In genomic region chr7:106056513-106057203, GRCh38 we compare ENCODE assay signal across 9 cellular contexts. TPM values are rescaled to one million over a fixed set of nuclear protein-coding genes. Genes with fewer than 3 reads are reported as not detected.
DNase-seq lines count a peak whose midpoint lies in the region; ATAC-seq, FAIRE-seq and TF ChIP-seq lines count a peak whose summit lies in the region.
"Had no signal": no experiment of that assay in that cellular context is flagged by ENCODE, and none has a peak within 500 bp of the region (broad histone marks: within the 10 kb centered on the region; RNA-seq: fewer than 3 reads in every experiment).

No MANE protein-coding gene starts in this region.

- no peaks in the 10 kb centered on the region for H3K9me3 Mint-ChIP-seq in activated T-helper 17 cell treated with anti-CD3 and anti-CD28 coated beads, Interleukin-2, amount 50 U/mL, for 72 hours

- H2AFZ ChIP-seq in Karpas-422 (ENCODE audit: low read length) (no peak overlapping the region), osteoblast (ENCODE audit: low read length) (peak overlapping the region; percentile 43)

- no peak overlapping the region for H3K4me3 Mint-ChIP-seq in activated T-helper 17 cell treated with anti-CD3 and anti-CD28 coated beads, Interleukin-2, amount 50 U/mL, for 72 hours

- H3K27ac ChIP-seq in Karpas-422 (ENCODE audit: low read length) (peak overlapping the region; percentile 99), osteoblast (ENCODE audit: low read depth, low read length) (no peak overlapping the region), tibial nerve (no peak overlapping the region)

- H4K20me1 ChIP-seq in Karpas-422 (ENCODE audit: insufficient read depth, low read depth, low read length) (no peaks in the 10 kb centered on the region), osteoblast (ENCODE audit: insufficient read depth, low read length) (no peaks in the 10 kb centered on the region)

- H3K4me1 ChIP-seq in Karpas-422 (ENCODE audit: low read length) = peaks cover 93% of the 10 kb centered on the region
- peaks cover 3% of the 10 kb centered on the region for H3K4me1 ChIP-seq in osteoblast (ENCODE audit: insufficient read depth, low read length)
- H3K4me1 ChIP-seq in tibial nerve = peaks cover 0 to 25% (median 18%) of the 10 kb centered on the region in 4 donors

- H3K9me3 ChIP-seq in Karpas-422 (ENCODE audit: low read length) (no peaks in the 10 kb centered on the region), osteoblast (ENCODE audit: low read depth, low read length) (no peaks in the 10 kb centered on the region), tibial nerve (no peaks in the 10 kb centered on the region)

- peak in 1 of 2 donors; percentile 16 for TF ChIP-seq EP300 in tibial nerve (IDR thresholded peaks at IDR 0.05)

- ATAC-seq in GM21576 (IDR thresholded peaks at IDR 0.05; ENCODE audit: unreplicated experiment) = peak; percentile 37
- peak; percentile 97 for ATAC-seq in activated T-helper 17 cell treated with anti-CD3 and anti-CD28 coated beads, Interleukin-2, amount 50 U/mL, for 72 hours (replicated peaks)

- H3K27ac Mint-ChIP-seq in activated T-helper 17 cell treated with anti-CD3 and anti-CD28 coated beads, Interleukin-2, amount 50 U/mL, for 72 hours = no peak overlapping the region

- DNase-seq in DMS153 treated with DMSO at 0.1 percent for 48 hours (lab: John Stamatoyannopoulos, UW; ENCODE audit: unreplicated experiment) (peak; percentile 37), Karpas-422 (peak; percentile 94), RCC 7860 (ENCODE audit: low spot score) (peak; percentile 30), fibroblast of the conjunctiva (ENCODE audit: low read depth) (peak; percentile 64), osteoblast (ENCODE audit: insufficient read length, low spot score, missing footprints) (peak; percentile 97), tibial nerve (ENCODE audit: low spot score in 2 of 2) (peak in 1 of 2 donors; percentile 64)

- H3K27me3 ChIP-seq in Karpas-422 (ENCODE audit: low read length) = no peaks in the 10 kb centered on the region
- H3K27me3 ChIP-seq in osteoblast (ENCODE audit: insufficient read depth, low read length) = peaks cover 11% of the 10 kb centered on the region
- H3K27me3 ChIP-seq in tibial nerve = no peaks in the 10 kb centered on the region

- H3K27me3 Mint-ChIP-seq in activated T-helper 17 cell treated with anti-CD3 and anti-CD28 coated beads, Interleukin-2, amount 50 U/mL, for 72 hours = no peaks in the 10 kb centered on the region

- H3K9me2 ChIP-seq in Karpas-422 (replicated peaks; ENCODE audit: insufficient read depth, low read length) = no peaks in the 10 kb centered on the region

- no peak for FAIRE-seq in RCC 7860 (lab: Jason Lieb, UNC)
- FAIRE-seq: colon had no signal

- H3K79me2 ChIP-seq in Karpas-422 (ENCODE audit: low read length) = no peaks in the 10 kb centered on the region
- H3K79me2 ChIP-seq in osteoblast (ENCODE audit: insufficient read depth, low read length) = no peaks in the 10 kb centered on the region

- H3K4me2 ChIP-seq in Karpas-422 (ENCODE audit: low read depth, low read length, poor library complexity, severe bottlenecking) (peak overlapping the region; percentile 82), osteoblast (ENCODE audit: insufficient read depth, low read length) (peak overlapping the region; percentile 60)

- TF ChIP-seq CTCF in osteoblast (IDR thresholded peaks at IDR 0.05; ENCODE audit: extremely low read depth, low read depth, low read length) = peak; percentile 88
- TF ChIP-seq CTCF in tibial nerve (IDR thresholded peaks at IDR 0.05) = peak; percentile 81 to 92 (median 88)

- no peaks in the 10 kb centered on the region for H3K36me3 Mint-ChIP-seq in activated T-helper 17 cell treated with anti-CD3 and anti-CD28 coated beads, Interleukin-2, amount 50 U/mL, for 72 hours (ENCODE audit: low read depth)

- peak overlapping the region; percentile 54 for H3K4me3 ChIP-seq in Karpas-422 (ENCODE audit: low read length)
- no peak overlapping the region for H3K4me3 ChIP-seq in osteoblast (ENCODE audit: insufficient read depth, low read length)
- H3K4me3 ChIP-seq in tibial nerve = no peak overlapping the region

- H3K9ac ChIP-seq in Karpas-422 (ENCODE audit: low read length) = peak overlapping the region; percentile 80

- peaks cover 5% of the 10 kb centered on the region for H3K4me1 Mint-ChIP-seq in activated T-helper 17 cell treated with anti-CD3 and anti-CD28 coated beads, Interleukin-2, amount 50 U/mL, for 72 hours

- peaks cover 5% of the 10 kb centered on the region; the same call in 1 of the 2 replicates for H3K36me3 ChIP-seq in Karpas-422 (ENCODE audit: insufficient read depth, low read length)
- H3K36me3 ChIP-seq in osteoblast (ENCODE audit: insufficient read depth, low read length) = no peaks in the 10 kb centered on the region
- no peaks in the 10 kb centered on the region for H3K36me3 ChIP-seq in tibial nerve

- TF ChIP-seq POLR2A in tibial nerve (IDR thresholded peaks at IDR 0.05) = no peak

- WGBS in tibial nerve, 2 donors = 52 to 54% methylated on average over 9 of the region's 9 CpGs

RNA-seq across cellular contexts. Expression of gene SYPL1, which starts 55.5 kb away (rescaled TPM):
- total RNA-seq in Karpas-422 (2014; rRNA removed; shearing (Covaris generic); ENCODE audit: low replicate concordance) = 88.9 and 251 TPM in 2 replicates
- 10 to 100 TPM; 18.5 to 23.5 TPM for total RNA-seq in activated T-helper 17 cell treated with anti-CD3 and anti-CD28 coated beads, Interleukin-2, amount 50 U/mL, for 72 hours
- 36.9 and 39.5 TPM in 2 replicates for total RNA-seq in osteoblast
- total RNA-seq in tibial nerve = 10 to 100 TPM; 69.6 to 79.5 (median 71.5) TPM
